In genomic region chr1:232599178-232600041, GRCh38 we compare ENCODE assay signal across 9 cellular contexts. TPM values are rescaled to one million over a fixed set of nuclear protein-coding genes. Genes with fewer than 3 reads are reported as not detected.
DNase-seq lines count a peak whose midpoint lies in the region; ATAC-seq and TF ChIP-seq lines count a peak whose summit lies in the region.
"Had no signal": no experiment of that assay in that cellular context is flagged by ENCODE, and none has a peak within 500 bp of the region (broad histone marks: within the 10 kb centered on the region; RNA-seq: fewer than 3 reads in every experiment).

No MANE protein-coding gene starts in this region.

- no peaks in the 10 kb centered on the region for H3K27me3 Mint-ChIP-seq in WTC11 (ENCODE audit: low read depth)

- ATAC-seq in GM18909 (IDR thresholded peaks at IDR 0.05; ENCODE audit: poor library complexity, unreplicated experiment) (peak; percentile 76), HG02938 (IDR thresholded peaks at IDR 0.05; ENCODE audit: unreplicated experiment) (peak; percentile 34), lower lobe of right lung (peak; percentile 24 to 35), WTC11 (no peak)

- CTCF ChIA-PET in WTC11 (lab: Charles Lee): no interaction called here

- H3K4me3 Mint-ChIP-seq in WTC11: no peak overlapping the region

- DNase-seq in NCI-H748 treated with DMSO at 0.1 percent for 48 hours (lab: John Stamatoyannopoulos, UW) (peak; percentile 90), lower lobe of right lung (no peak), pons (ENCODE audit: low spot score) (no peak), WTC11 (ENCODE audit: low spot score) (no peak), posterior vena cava (ENCODE audit: low spot score) (no peak), posterior cingulate gyrus (no peak)

- TF ChIP-seq CTCF in lower lobe of right lung (IDR thresholded peaks at IDR 0.05) (no peak), WTC11 (IDR thresholded peaks at IDR 0.05) (no peak)

- peak overlapping the region; percentile 18 for H3K27ac ChIP-seq in lower lobe of right lung

- intact Hi-C loops in lower lobe of right lung (cut with DNase I): no loop called here
- intact Hi-C loops in posterior vena cava (cut with DNase I): no loop called here
- intact Hi-C loops in posterior cingulate gyrus (cut with DNase I): no loop called here

- POLR2A ChIA-PET in WTC11 (lab: Charles Lee): no interaction called here

- H3K4me1 Mint-ChIP-seq in WTC11: peaks cover 16% of the 10 kb centered on the region

- peaks cover 4% of the 10 kb centered on the region; the same call in 1 of the 2 replicates for H3K9me3 Mint-ChIP-seq in WTC11

- H3K36me3 Mint-ChIP-seq in WTC11: no peaks in the 10 kb centered on the region

- H3K27me3 ChIP-seq in lower lobe of right lung (ENCODE audit: low read depth): no peaks in the 10 kb centered on the region

- no peak overlapping the region for H3K4me3 ChIP-seq in lower lobe of right lung
- H3K4me3 ChIP-seq: skin epidermis had no signal

- no peak overlapping the region for H3K27ac Mint-ChIP-seq in WTC11

- H3K36me3 ChIP-seq in lower lobe of right lung: no peaks in the 10 kb centered on the region

- H3K4me1 ChIP-seq in lower lobe of right lung: peaks cover 48% of the 10 kb centered on the region

- H3K9me3 ChIP-seq in lower lobe of right lung: no peaks in the 10 kb centered on the region

TF ChIP-seq in WTC11, 78 proteins besides CTCF, POLR2A, EP300 and RAD21:
- TF ChIP-seq CBFB (CRISPR knock-in tag; IDR thresholded peaks at IDR 0.05; ENCODE audit: low read depth): no peak
- no peak for TF ChIP-seq OVOL2 (CRISPR knock-in tag; IDR thresholded peaks at IDR 0.05; ENCODE audit: borderline replicate concordance)
- TF ChIP-seq FOXJ3 (CRISPR knock-in tag; IDR thresholded peaks at IDR 0.05; ENCODE audit: borderline replicate concordance): no peak
- no peak for TF ChIP-seq MYBL2 (CRISPR knock-in tag; IDR thresholded peaks at IDR 0.05)
- TF ChIP-seq ZNF671 (CRISPR knock-in tag; IDR thresholded peaks at IDR 0.05): no peak
- no peak for TF ChIP-seq FOXP4 (CRISPR knock-in tag; IDR thresholded peaks at IDR 0.05)
- no peak for TF ChIP-seq TEAD4 (CRISPR knock-in tag; IDR thresholded peaks at IDR 0.05)
- no peak for TF ChIP-seq ZNF532 (CRISPR knock-in tag; IDR thresholded peaks at IDR 0.05; ENCODE audit: borderline replicate concordance)
- no peak for TF ChIP-seq MXD4 (CRISPR knock-in tag; IDR thresholded peaks at IDR 0.05; ENCODE audit: borderline replicate concordance)
- TF ChIP-seq TP53 (CRISPR knock-in tag; IDR thresholded peaks at IDR 0.05): no peak
- TF ChIP-seq GRHL2 (CRISPR knock-in tag; IDR thresholded peaks at IDR 0.05; ENCODE audit: insufficient replicate concordance, severe bottlenecking): no peak
- no peak for TF ChIP-seq GTF2I (CRISPR knock-in tag; conservative IDR thresholded peaks at IDR 0.05)
- no peak for TF ChIP-seq NFYB (CRISPR knock-in tag; conservative IDR thresholded peaks at IDR 0.05; ENCODE audit: low read depth)
- TF ChIP-seq ZNF423 (CRISPR knock-in tag; IDR thresholded peaks at IDR 0.05): no peak

RNA-seq across cellular contexts. Expression of gene SIPA1L2, which starts 30.5 kb away (rescaled TPM):
- total RNA-seq in lower lobe of right lung: 45.5 TPM
- total RNA-seq in WTC11 (2021): 10.9 to 14.3 TPM (median 11.6 TPM) in 3 replicates
- 10 to 100 TPM; 14.1 to 14.9 TPM for total RNA-seq in posterior vena cava
